In the genomic region with DNA sequence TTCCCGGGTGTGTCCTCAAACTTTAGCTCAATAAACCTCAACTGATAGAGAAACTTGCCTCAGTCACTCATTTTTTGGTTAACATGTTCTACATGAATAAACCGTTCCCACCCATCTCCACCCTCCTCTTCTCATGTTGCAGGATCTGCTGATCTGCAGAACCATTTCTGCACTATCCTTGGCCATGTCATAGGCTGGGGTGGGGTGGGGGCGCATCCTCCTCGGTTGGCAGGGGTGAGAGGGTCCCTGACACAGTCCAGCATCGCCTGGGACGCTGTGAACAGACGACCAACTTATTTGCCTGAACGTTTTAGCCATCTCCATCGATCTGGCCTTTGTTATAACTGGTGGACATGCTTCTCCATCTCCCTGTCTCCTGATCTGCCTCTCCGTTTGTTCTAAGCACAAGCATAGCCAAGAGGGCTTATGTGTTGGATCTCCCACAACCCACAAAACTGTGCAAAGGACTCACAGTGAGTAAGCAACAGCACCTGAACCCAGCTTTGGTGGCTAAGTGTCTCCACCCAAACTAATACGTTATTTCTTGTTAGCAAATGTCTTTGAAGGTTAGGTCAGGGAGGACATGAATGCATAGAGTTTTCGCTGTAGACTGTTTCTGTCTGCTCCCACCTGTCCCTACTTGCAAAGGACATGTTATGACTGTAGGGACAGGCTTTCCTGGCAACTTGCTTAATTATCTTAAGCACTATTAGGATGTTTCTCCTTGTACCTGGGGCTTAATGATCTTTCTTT, we compare ENCODE assay signal across 30 cellular contexts. TPM values are rescaled to one million over a fixed set of nuclear protein-coding genes. Genes with fewer than 3 reads are reported as not detected.
A peak's percentile ranks its signal among the peaks of the same experiment; 100 is the strongest.
DNase-seq lines count a peak whose midpoint lies in the region; ATAC-seq, FAIRE-seq and TF ChIP-seq lines count a peak whose summit lies in the region.
"Had no signal": no experiment of that assay in that cellular context is flagged by ENCODE, and none has a peak within 500 bp of the region (broad histone marks: within the 10 kb centered on the region; RNA-seq: fewer than 3 reads in every experiment).

No MANE protein-coding gene starts in this region.

- no peak overlapping the region for H3K4me3 Mint-ChIP-seq in activated T-cell treated with anti-CD3 and anti-CD28 coated beads, Interleukin-2, amount 50 U/mL, for 24 hours
- no peak overlapping the region for H3K4me3 Mint-ChIP-seq in activated T-cell treated with anti-CD3 and anti-CD28 coated beads, Interleukin-2, amount 50 U/mL, for 4 hours
- H3K4me3 Mint-ChIP-seq in T-helper 17 cell: peak overlapping the region; percentile 69
- peak overlapping the region in 9 of 10 donors; percentile 4 to 98 (median 63) for H3K4me3 Mint-ChIP-seq in naive thymus-derived CD8-positive, alpha-beta T cell
- H3K4me3 Mint-ChIP-seq: H9, nephron progenitor cell had no signal

- no peaks in the 10 kb centered on the region for H3K27me3 Mint-ChIP-seq in activated T-cell treated with anti-CD3 and anti-CD28 coated beads, Interleukin-2, amount 50 U/mL, for 24 hours
- H3K27me3 Mint-ChIP-seq in activated T-cell treated with anti-CD3 and anti-CD28 coated beads, Interleukin-2, amount 50 U/mL, for 4 hours (ENCODE audit: low read depth): no peaks in the 10 kb centered on the region
- no peaks in the 10 kb centered on the region for H3K27me3 Mint-ChIP-seq in T-helper 17 cell
- no peaks in the 10 kb centered on the region for H3K27me3 Mint-ChIP-seq in naive thymus-derived CD8-positive, alpha-beta T cell

- H3K9me3 ChIP-seq in T-helper 17 cell (ENCODE audit: control insufficient read depth, low read length, poor library complexity, severe bottlenecking): no peaks in the 10 kb centered on the region
- H3K9me3 ChIP-seq: BE2C, body of pancreas, gastroesophageal sphincter, left ventricle myocardium inferior, pancreas, Peyer's patch, suprapubic skin had no signal

- peak overlapping the region; percentile 97 for H3K27ac Mint-ChIP-seq in activated T-cell treated with anti-CD3 and anti-CD28 coated beads, Interleukin-2, amount 50 U/mL, for 24 hours
- H3K27ac Mint-ChIP-seq in T-helper 17 cell: peak overlapping the region; percentile 92
- peak overlapping the region; percentile 95 to 100 (median 98) for H3K27ac Mint-ChIP-seq in naive thymus-derived CD8-positive, alpha-beta T cell
- H3K27ac Mint-ChIP-seq: H9, nephron progenitor cell had no signal

- POLR2A ChIA-PET in naive thymus-derived CD8-positive, alpha-beta T cell (lab: Charles Lee): interaction anchor here (0.8 to 6.7 kb wide), 5 partner anchors 10 to 74 kb away, joined by 3 to 95 read pairs (median 8); no protein-coding TSS in a partner anchor

- peaks cover 51% of the 10 kb centered on the region for H3K36me3 Mint-ChIP-seq in activated T-cell treated with anti-CD3 and anti-CD28 coated beads, Interleukin-2, amount 50 U/mL, for 24 hours (ENCODE audit: low read depth)
- peaks cover 29% of the 10 kb centered on the region for H3K36me3 Mint-ChIP-seq in activated T-cell treated with anti-CD3 and anti-CD28 coated beads, Interleukin-2, amount 50 U/mL, for 4 hours (ENCODE audit: insufficient read depth)
- H3K36me3 Mint-ChIP-seq in T-helper 17 cell (ENCODE audit: low read depth): peaks cover 8% of the 10 kb centered on the region
- H3K36me3 Mint-ChIP-seq in naive thymus-derived CD8-positive, alpha-beta T cell: peaks cover 5 to 31% (median 22%) of the 10 kb centered on the region in 3 donors

- no peak for TF ChIP-seq CTCF in bronchial epithelial cell (IDR thresholded peaks at IDR 0.05; ENCODE audit: insufficient read depth, low read length, severe bottlenecking)

- FAIRE-seq in bronchial epithelial cell (lab: Jason Lieb, UNC): no peak
- FAIRE-seq: GM12878, pancreas had no signal

- peaks cover 91% of the 10 kb centered on the region for H3K4me1 Mint-ChIP-seq in activated T-cell treated with anti-CD3 and anti-CD28 coated beads, Interleukin-2, amount 50 U/mL, for 24 hours (ENCODE audit: low read depth)
- H3K4me1 Mint-ChIP-seq in activated T-cell treated with anti-CD3 and anti-CD28 coated beads, Interleukin-2, amount 50 U/mL, for 4 hours (ENCODE audit: low read depth): peaks cover 91% of the 10 kb centered on the region
- peaks cover 68% of the 10 kb centered on the region for H3K4me1 Mint-ChIP-seq in T-helper 17 cell
- H3K4me1 Mint-ChIP-seq in naive thymus-derived CD8-positive, alpha-beta T cell: peaks cover 56 to 95% (median 89%) of the 10 kb centered on the region in 4 donors

- H3K9me3 Mint-ChIP-seq in activated T-cell treated with anti-CD3 and anti-CD28 coated beads, Interleukin-2, amount 50 U/mL, for 24 hours: peaks cover 3% of the 10 kb centered on the region
- H3K9me3 Mint-ChIP-seq in activated T-cell treated with anti-CD3 and anti-CD28 coated beads, Interleukin-2, amount 50 U/mL, for 4 hours: no peaks in the 10 kb centered on the region
- H3K9me3 Mint-ChIP-seq in naive thymus-derived CD8-positive, alpha-beta T cell: no peaks in the 10 kb centered on the region
- H3K9me3 Mint-ChIP-seq: H9, nephron progenitor cell had no signal

- no peaks in the 10 kb centered on the region for H3K27me3 ChIP-seq in bronchial epithelial cell (ENCODE audit: control insufficient read depth, insufficient read depth, low read length)
- H3K27me3 ChIP-seq: body of pancreas, gastroesophageal sphincter, pancreas, Peyer's patch, suprapubic skin had no signal

- DNase-seq in activated T-cell treated with anti-CD3 and anti-CD28 coated beads, Interleukin-2, amount 50 U/mL, for 24 hours: no peak
- no peak for DNase-seq in activated T-cell treated with anti-CD3 and anti-CD28 coated beads, Interleukin-2, amount 50 U/mL, for 4 hours
- no peak for DNase-seq in T-helper 17 cell
- DNase-seq in bronchial epithelial cell (ENCODE audit: low read depth): peak; percentile 62
- no peak for DNase-seq in naive thymus-derived CD8-positive, alpha-beta T cell
- DNase-seq in NK-92 (lab: John Stamatoyannopoulos, UW; ENCODE audit: unreplicated experiment): no peak
- no peak for DNase-seq in CD1c-positive myeloid dendritic cell (ENCODE audit: extremely low spot score)
- DNase-seq in NCI-H146 treated with DMSO at 0.1 percent for 48 hours (lab: John Stamatoyannopoulos, UW; ENCODE audit: unreplicated experiment): no peak
- DNase-seq: activated CD4-positive, alpha-beta T cell treated with anti-CD3 and anti-CD28 coated beads for 48 hours; BE2C; body of pancreas; H9; hippocampal formation; Kasumi-1; left ventricle myocardium inferior; midbrain; NCI-H1694 treated with DMSO at 0.1 percent for 48 hours; NCI-H2171; NCI-H526 treated with DMSO at 0.1 percent for 48 hours; nephron progenitor cell; pancreas; Peyer's patch; SIG-M5; stimulated activated CD4-positive, alpha-beta T cell treated with anti-CD3 and anti-CD28 coated beads, Interleukin-2, amount 100 ng/mL, for 24 hours; SW 1271 had no signal

- H3K4me3 ChIP-seq in bronchial epithelial cell (ENCODE audit: low read depth, low read length): no peak overlapping the region
- H3K4me3 ChIP-seq: body of pancreas, gastroesophageal sphincter, GM12878, left ventricle myocardium inferior, pancreas, Peyer's patch, smooth muscle cell, suprapubic skin had no signal

- no peaks in the 10 kb centered on the region for H3K36me3 ChIP-seq in bronchial epithelial cell (ENCODE audit: control insufficient read depth, insufficient read depth, low read length)
- H3K36me3 ChIP-seq: BE2C, gastroesophageal sphincter, left ventricle myocardium inferior, pancreas, Peyer's patch, suprapubic skin had no signal

- ATAC-seq in activated T-cell treated with anti-CD3 and anti-CD28 coated beads, Interleukin-2, amount 50 U/mL, for 4 hours: no peak
- no peak for ATAC-seq in T-helper 17 cell
- ATAC-seq in naive thymus-derived CD8-positive, alpha-beta T cell: no peak
- ATAC-seq: body of pancreas, gastroesophageal sphincter, GM12878, pancreas had no signal

RNA-seq across cellular contexts. Expression of a gene that starts 51.7 kb away (rescaled TPM):
- 10 to 100 TPM; 21.4 to 26.2 (median 22.3) TPM for total RNA-seq in activated T-cell treated with anti-CD3 and anti-CD28 coated beads, Interleukin-2, amount 50 U/mL, for 4 hours
- total RNA-seq in T-helper 17 cell: 10 to 100 TPM; 66.3 to 70.0 TPM
- 1.7 and 2.1 TPM in 2 replicates for total RNA-seq in bronchial epithelial cell
- total RNA-seq in naive thymus-derived CD8-positive, alpha-beta T cell: 10 to 100 TPM; 59.3 to 60.0 TPM
- polyA plus RNA-seq in naive thymus-derived CD8-positive, alpha-beta T cell: 10 to 100 TPM; 30.9 to 51.6 (median 37.6) TPM
- total RNA-seq: A673 had no signal

Comparison
In these comparisons a context has a peak if more than half of its experiments do, and no peak if none do; other contexts are left out.
1. H3K4me3 Mint-ChIP-seq: peak in T-helper 17 cell (single experiment) and naive thymus-derived CD8-positive, alpha-beta T cell (9 of 10); none in activated T-cell treated with anti-CD3 and anti-CD28 coated beads, Interleukin-2, amount 50 U/mL, for 24 hours (single experiment) and activated T-cell treated with anti-CD3 and anti-CD28 coated beads, Interleukin-2, amount 50 U/mL, for 4 hours (single experiment).
2. Peak in every context shown above with its lines, with median percentiles within 50 percentile points of each other: H3K27ac Mint-ChIP-seq.